ENCODE assay signal across 28 cellular contexts in genomic region chr3:58469096-58469495, GRCh38.
"Had no signal": no experiment of that assay in that cellular context is flagged by ENCODE, and none has a peak within 500 bp of the region (broad histone marks: within the 10 kb centered on the region; RNA-seq: fewer than 3 reads in every experiment).

No MANE protein-coding gene starts in this region.

- DNase-seq: activated CD4-positive, alpha-beta memory T cell treated with anti-CD3 and anti-CD28 coated beads for 36 hours; activated CD4-positive, alpha-beta T cell treated with anti-CD3 and anti-CD28 coated beads for 48 hours; activated CD8-positive, alpha-beta memory T cell treated with anti-CD3 and anti-CD28 coated beads, Interleukin-2, amount 50 U/mL, for 4 hours; activated gamma-delta T cell; activated naive CD4-positive, alpha-beta T cell treated with anti-CD3 and anti-CD28 coated beads, Interleukin-2, amount 10 ng/mL, durations not matched to agents 7 days and 5 days; activated naive CD8-positive, alpha-beta T cell treated with anti-CD3 and anti-CD28 coated beads, Interleukin-2, amount 10 ng/mL, durations not matched to agents 7 days and 5 days; activated T-cell treated with anti-CD3 and anti-CD28 coated beads, Interleukin-2, amount 50 U/mL, for 24 hours; cortex of kidney; foreskin melanocyte; heart right ventricle; kidney glomerular epithelial cell; left lung; lower lobe of right lung; natural killer cell; occipital lobe; right cardiac atrium; spleen; stimulated activated naive CD4-positive, alpha-beta T cell; T-cell had no signal

- ATAC-seq: activated CD4-positive, CD25-positive, alpha-beta regulatory T cell treated with anti-CD3 and anti-CD28 coated beads, Interleukin-2, amount 50 U/mL, for 24 hours; heart right ventricle; left lung; lower lobe of right lung; natural killer cell; right cardiac atrium; T-cell had no signal

- H3K9ac ChIP-seq: neural progenitor cell, parathyroid adenoma had no signal

- H3K79me2 ChIP-seq: parathyroid adenoma had no signal

- H3K27ac Mint-ChIP-seq: activated CD4-positive, alpha-beta memory T cell treated with anti-CD3 and anti-CD28 coated beads for 36 hours; activated naive CD4-positive, alpha-beta T cell treated with anti-CD3 and anti-CD28 coated beads, Interleukin-2, amount 10 ng/mL, durations not matched to agents 7 days and 5 days; activated naive CD8-positive, alpha-beta T cell treated with anti-CD3 and anti-CD28 coated beads, Interleukin-2, amount 10 ng/mL, durations not matched to agents 7 days and 5 days; activated T-cell treated with anti-CD3 and anti-CD28 coated beads, Interleukin-2, amount 50 U/mL, for 24 hours; natural killer cell; T-cell; T-helper 2 cell treated with Interferon-gamma antibody and Interleukin-4, amounts not matched to agents 5 μg/mL and 100 μg/mL, for 36 hours had no signal

- H3K27me3 ChIP-seq: ascending aorta, heart right ventricle, left lung, neural progenitor cell, spleen, tibial nerve had no signal

- H2AFZ ChIP-seq: neural progenitor cell, parathyroid adenoma had no signal

- H3K4me3 ChIP-seq: ascending aorta, esophagus muscularis mucosa, heart right ventricle, left lung, lower lobe of right lung, neural progenitor cell, spleen, tibial nerve had no signal

- H3K4me2 ChIP-seq: neural progenitor cell had no signal

- H3K27ac ChIP-seq: ascending aorta, esophagus muscularis mucosa, heart right ventricle, left lung, lower lobe of right lung, neural progenitor cell, parathyroid adenoma, spleen, tibial nerve, VCaP had no signal

- H3K27me3 Mint-ChIP-seq: activated CD4-positive, alpha-beta memory T cell treated with anti-CD3 and anti-CD28 coated beads for 36 hours; activated naive CD4-positive, alpha-beta T cell treated with anti-CD3 and anti-CD28 coated beads, Interleukin-2, amount 10 ng/mL, durations not matched to agents 7 days and 5 days; T-cell had no signal

- H3K9me3 ChIP-seq: ascending aorta, esophagus muscularis mucosa, heart right ventricle, left lung, lower lobe of right lung, spleen, tibial nerve had no signal

- H3K4me1 ChIP-seq: ascending aorta had no signal

- H3K4me3 Mint-ChIP-seq: activated CD4-positive, alpha-beta memory T cell treated with anti-CD3 and anti-CD28 coated beads for 36 hours; activated naive CD4-positive, alpha-beta T cell treated with anti-CD3 and anti-CD28 coated beads, Interleukin-2, amount 10 ng/mL, durations not matched to agents 7 days and 5 days; activated naive CD8-positive, alpha-beta T cell treated with anti-CD3 and anti-CD28 coated beads, Interleukin-2, amount 10 ng/mL, durations not matched to agents 7 days and 5 days; activated T-cell treated with anti-CD3 and anti-CD28 coated beads, Interleukin-2, amount 50 U/mL, for 24 hours; brain; natural killer cell; neural progenitor cell; T-cell; T-helper 2 cell treated with Interferon-gamma antibody and Interleukin-4, amounts not matched to agents 5 μg/mL and 100 μg/mL, for 36 hours had no signal

- H3K36me3 Mint-ChIP-seq: activated CD4-positive, alpha-beta memory T cell treated with anti-CD3 and anti-CD28 coated beads for 36 hours; activated naive CD4-positive, alpha-beta T cell treated with anti-CD3 and anti-CD28 coated beads, Interleukin-2, amount 10 ng/mL, durations not matched to agents 7 days and 5 days; activated naive CD8-positive, alpha-beta T cell treated with anti-CD3 and anti-CD28 coated beads, Interleukin-2, amount 10 ng/mL, durations not matched to agents 7 days and 5 days; brain; natural killer cell; neural progenitor cell; T-cell had no signal

- H3K36me3 ChIP-seq: ascending aorta, esophagus muscularis mucosa, heart right ventricle, left lung, lower lobe of right lung, neural progenitor cell, spleen, tibial nerve had no signal

- H3K9me3 Mint-ChIP-seq: activated CD4-positive, alpha-beta memory T cell treated with anti-CD3 and anti-CD28 coated beads for 36 hours; activated naive CD4-positive, alpha-beta T cell treated with anti-CD3 and anti-CD28 coated beads, Interleukin-2, amount 10 ng/mL, durations not matched to agents 7 days and 5 days; activated naive CD8-positive, alpha-beta T cell treated with anti-CD3 and anti-CD28 coated beads, Interleukin-2, amount 10 ng/mL, durations not matched to agents 7 days and 5 days; activated T-cell treated with anti-CD3 and anti-CD28 coated beads, Interleukin-2, amount 50 U/mL, for 24 hours; natural killer cell; neural progenitor cell; T-cell; T-helper 2 cell treated with Interferon-gamma antibody and Interleukin-4, amounts not matched to agents 5 μg/mL and 100 μg/mL, for 36 hours had no signal
